10 cellular contexts compared by ENCODE assay signal in the genomic region with DNA sequence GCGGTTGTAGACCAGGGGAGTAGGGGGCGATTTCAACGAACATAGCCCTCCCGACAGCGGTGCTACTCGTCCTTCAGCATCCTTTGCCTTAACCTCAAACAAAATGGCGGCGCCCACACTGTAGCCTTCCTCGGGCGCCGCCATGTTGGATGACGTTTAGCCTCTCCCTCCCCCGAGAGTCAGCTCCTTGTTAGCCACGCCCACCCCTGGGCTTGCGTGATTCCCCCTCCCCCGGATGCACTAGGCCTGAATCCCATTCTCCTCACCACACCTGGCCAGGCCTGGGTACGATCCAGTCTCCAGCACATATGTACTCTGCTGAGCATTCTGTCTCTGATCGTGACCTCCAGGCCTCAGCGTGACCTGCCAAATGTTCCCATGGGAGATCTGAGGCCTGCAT. TPM values are rescaled to one million over a fixed set of nuclear protein-coding genes. Genes with fewer than 3 reads are reported as not detected.
A peak's percentile ranks its signal among the peaks of the same experiment; 100 is the strongest.
DNase-seq lines count a peak whose midpoint lies in the region; ATAC-seq and TF ChIP-seq lines count a peak whose summit lies in the region.
"Had no signal": no experiment of that assay in that cellular context is flagged by ENCODE, and none has a peak within 500 bp of the region (broad histone marks: within the 10 kb centered on the region; RNA-seq: fewer than 3 reads in every experiment).

No MANE protein-coding gene starts in this region.

- peak; percentile 89 for ATAC-seq in WTC11
- ATAC-seq in GM18868 (IDR thresholded peaks at IDR 0.05; ENCODE audit: unreplicated experiment), result no peak
- no peak for ATAC-seq in GM18873 (IDR thresholded peaks at IDR 0.05; ENCODE audit: low FRiP score, unreplicated experiment)
- ATAC-seq: gastrocnemius medialis, PC-3 had no signal

- TF ChIP-seq CTCF in WTC11 (IDR thresholded peaks at IDR 0.05), result no peak
- TF ChIP-seq CTCF in glutamatergic neuron (IDR thresholded peaks at IDR 0.05; ENCODE audit: partially characterized antibody, unreplicated experiment), result no peak
- no peak for TF ChIP-seq CTCF in neural crest cell (conservative IDR thresholded peaks at IDR 0.05)

- H3K4me3 Mint-ChIP-seq in WTC11, result peak overlapping the region; percentile 37
- H3K4me3 Mint-ChIP-seq in glutamatergic neuron (ENCODE audit: unreplicated experiment), result peak overlapping the region; percentile 68
- H3K4me3 Mint-ChIP-seq in neural crest cell, result peak overlapping the region; percentile 74

- H3K36me3 Mint-ChIP-seq in WTC11 (no peaks in the 10 kb centered on the region), glutamatergic neuron (ENCODE audit: unreplicated experiment) (no peaks in the 10 kb centered on the region), neural crest cell (ENCODE audit: low read depth) (no peaks in the 10 kb centered on the region)

- H3K9me3 Mint-ChIP-seq in WTC11, result no peaks in the 10 kb centered on the region
- peaks cover 4% of the 10 kb centered on the region for H3K9me3 Mint-ChIP-seq in glutamatergic neuron (ENCODE audit: unreplicated experiment)
- peaks cover 2% of the 10 kb centered on the region for H3K9me3 Mint-ChIP-seq in neural crest cell

- CTCF ChIA-PET in WTC11 (lab: Charles Lee), result interaction anchor here (1.8 to 2.6 kb wide), 2 partner anchors 9 to 63 kb away, joined by 12 to 19 read pairs; no protein-coding TSS in a partner anchor

- H3K27ac Mint-ChIP-seq in WTC11 (peak overlapping the region; percentile 99), glutamatergic neuron (ENCODE audit: unreplicated experiment) (peak overlapping the region; percentile 96), neural crest cell (ENCODE audit: unreplicated experiment) (peak overlapping the region; percentile 91)

- H3K4me1 Mint-ChIP-seq in WTC11 (peaks cover 34% of the 10 kb centered on the region), glutamatergic neuron (ENCODE audit: low read depth, unreplicated experiment) (peaks cover 11% of the 10 kb centered on the region), neural crest cell (peaks cover 27% of the 10 kb centered on the region)

- H3K27me3 Mint-ChIP-seq in WTC11 (ENCODE audit: low read depth), result no peaks in the 10 kb centered on the region
- H3K27me3 Mint-ChIP-seq in glutamatergic neuron (ENCODE audit: unreplicated experiment), result no peaks in the 10 kb centered on the region
- no peaks in the 10 kb centered on the region for H3K27me3 Mint-ChIP-seq in neural crest cell (ENCODE audit: low read depth)

- POLR2A ChIA-PET in WTC11 (lab: Charles Lee), result interaction anchor here (0.5 to 2.1 kb wide), 8 partner anchors 9 to 131 kb away, joined by 3 to 19 read pairs (median 4); a partner anchor contains a TSS

- peak; percentile 64 for DNase-seq in AG08396 (ENCODE audit: low spot score)
- peak; percentile 87 for DNase-seq in WTC11 (ENCODE audit: low spot score)
- DNase-seq in glutamatergic neuron, result peak; percentile 88
- DNase-seq in neural crest cell (ENCODE audit: low read depth, low spot score), result peak; percentile 68
- no peak for DNase-seq in SIG-M5 treated with dmso at 0.1 percent for 504 hours (lab: John Stamatoyannopoulos, UW; ENCODE audit: unreplicated experiment)
- DNase-seq in NCI-H1694 treated with DMSO at 0.1 percent for 48 hours (lab: John Stamatoyannopoulos, UW), result no peak
- DNase-seq: PC-3 had no signal

TF ChIP-seq in WTC11, 78 proteins besides CTCF, POLR2A, EP300 and RAD21:
- TF ChIP-seq TP53 (CRISPR knock-in tag; IDR thresholded peaks at IDR 0.05), result no peak
- TF ChIP-seq, protein P1, sequence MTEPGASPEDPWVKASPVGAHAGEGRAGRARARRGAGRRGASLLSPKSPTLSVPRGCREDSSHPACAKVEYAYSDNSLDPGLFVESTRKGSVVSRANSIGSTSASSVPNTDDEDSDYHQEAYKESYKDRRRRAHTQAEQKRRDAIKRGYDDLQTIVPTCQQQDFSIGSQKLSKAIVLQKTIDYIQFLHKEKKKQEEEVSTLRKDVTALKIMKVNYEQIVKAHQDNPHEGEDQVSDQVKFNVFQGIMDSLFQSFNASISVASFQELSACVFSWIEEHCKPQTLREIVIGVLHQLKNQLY (CRISPR knock-in tag; IDR thresholded peaks at IDR 0.05), result no peak
- TF ChIP-seq, protein P2, sequence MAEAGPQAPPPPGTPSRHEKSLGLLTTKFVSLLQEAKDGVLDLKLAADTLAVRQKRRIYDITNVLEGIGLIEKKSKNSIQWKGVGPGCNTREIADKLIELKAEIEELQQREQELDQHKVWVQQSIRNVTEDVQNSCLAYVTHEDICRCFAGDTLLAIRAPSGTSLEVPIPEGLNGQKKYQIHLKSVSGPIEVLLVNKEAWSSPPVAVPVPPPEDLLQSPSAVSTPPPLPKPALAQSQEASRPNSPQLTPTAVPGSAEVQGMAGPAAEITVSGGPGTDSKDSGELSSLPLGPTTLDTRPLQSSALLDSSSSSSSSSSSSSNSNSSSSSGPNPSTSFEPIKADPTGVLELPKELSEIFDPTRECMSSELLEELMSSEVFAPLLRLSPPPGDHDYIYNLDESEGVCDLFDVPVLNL (CRISPR knock-in tag; IDR thresholded peaks at IDR 0.05; ENCODE audit: borderline replicate concordance, low read depth), result no peak
- TF ChIP-seq, protein P3, sequence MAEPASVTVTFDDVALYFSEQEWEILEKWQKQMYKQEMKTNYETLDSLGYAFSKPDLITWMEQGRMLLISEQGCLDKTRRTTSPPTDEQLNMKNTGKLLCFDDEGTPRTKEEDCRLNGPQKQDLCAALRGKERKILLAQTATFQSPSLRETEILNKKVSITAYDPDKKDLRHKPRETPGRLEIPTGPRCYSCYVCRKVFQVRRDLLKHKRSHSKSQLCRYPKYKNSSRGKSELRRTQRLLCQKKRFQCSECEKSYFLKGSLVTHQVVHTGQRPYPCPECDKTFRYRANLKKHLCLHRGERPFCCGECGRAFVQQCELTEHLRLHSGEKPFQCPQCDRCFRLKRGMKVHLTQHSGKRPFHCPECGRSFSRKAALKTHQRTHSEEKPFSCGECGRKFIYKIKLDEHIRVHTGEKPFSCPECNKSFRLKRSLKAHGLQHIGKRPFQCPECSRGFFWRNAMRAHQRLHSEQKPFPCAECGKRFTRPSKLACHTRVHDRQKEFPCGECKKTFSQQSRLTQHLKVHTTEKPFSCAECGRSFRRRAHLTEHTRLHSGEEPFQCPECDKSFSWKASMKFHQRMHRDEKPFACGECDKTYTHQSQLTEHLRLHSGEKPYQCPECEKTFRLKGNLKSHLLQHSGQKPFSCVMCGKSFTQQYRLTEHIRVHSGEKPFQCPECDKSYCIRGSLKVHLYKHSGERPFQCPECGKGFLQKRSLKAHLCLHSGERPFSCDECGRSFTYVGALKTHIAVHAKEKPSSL (CRISPR knock-in tag; conservative IDR thresholded peaks at IDR 0.05), result no peak

RNA-seq across cellular contexts. Expression of a gene that starts 49.0 kb away (rescaled TPM):
- total RNA-seq in WTC11 (2021), result 1.7 to 2.0 TPM (median 1.8 TPM) in 3 replicates
- total RNA-seq in glutamatergic neuron (ENCODE audit: unreplicated experiment), result 2.9 TPM
- 1.4 and 1.9 TPM in 2 replicates for total RNA-seq in neural crest cell

Comparison
In these comparisons a context has a peak if more than half of its experiments do, and no peak if none do; other contexts are left out.
1. DNase-seq: peak in AG08396 (single experiment), WTC11 (single experiment), glutamatergic neuron (single experiment) and neural crest cell (single experiment); none in SIG-M5 treated with dmso at 0.1 percent for 504 hours (single experiment) and NCI-H1694 treated with DMSO at 0.1 percent for 48 hours (single experiment).
2. Peak in every context shown above with its lines, with median percentiles within 50 percentile points of each other: H3K27ac Mint-ChIP-seq and H3K4me3 Mint-ChIP-seq.